In the genomic region with DNA sequence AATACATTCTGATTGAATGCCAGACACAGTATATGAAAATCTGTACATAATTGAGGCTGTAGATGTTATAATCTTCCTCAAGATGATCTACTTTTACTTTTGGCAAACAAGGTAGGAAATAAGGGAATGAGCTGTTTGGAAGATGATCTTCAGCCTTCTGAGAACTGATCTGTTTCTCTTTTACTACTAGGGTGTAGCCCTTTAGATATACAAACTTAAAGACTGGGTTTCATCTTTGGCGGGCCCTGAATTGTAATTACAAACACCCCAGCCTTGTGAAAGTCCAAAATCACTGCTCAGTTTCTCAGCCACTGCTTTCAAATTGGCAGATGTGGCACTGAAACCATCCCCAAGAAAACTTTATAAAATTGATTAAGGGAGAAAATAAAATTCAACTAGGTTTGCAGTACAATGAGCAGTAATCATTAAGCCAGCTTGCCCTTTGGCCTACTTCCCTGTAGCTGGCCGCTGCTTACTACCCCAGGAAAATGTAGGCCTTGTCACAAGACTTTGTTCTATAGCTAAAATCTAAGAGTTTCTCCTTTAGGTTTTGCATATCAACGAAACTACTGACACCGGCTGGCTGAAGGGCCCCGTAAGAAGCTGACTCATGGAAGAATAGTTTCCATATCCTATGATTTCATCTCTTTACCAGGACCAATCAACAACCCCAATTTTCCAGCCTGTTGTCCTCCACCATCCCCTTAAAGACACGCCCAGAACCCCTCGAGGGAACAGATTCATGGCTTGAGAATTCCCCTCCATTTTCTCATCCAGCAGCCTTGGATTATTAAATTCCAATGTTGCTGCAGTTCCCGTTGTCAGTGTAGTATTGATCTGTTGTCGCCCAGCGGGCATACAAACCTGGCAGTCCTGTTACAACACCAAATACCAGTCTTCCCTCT, we compare ENCODE assay signal across 8 cellular contexts.
DNase-seq lines count a peak whose midpoint lies in the region; ATAC-seq and TF ChIP-seq lines count a peak whose summit lies in the region.

No MANE protein-coding gene starts in this region.

- H3K36me3 Mint-ChIP-seq in activated naive CD8-positive, alpha-beta T cell treated with anti-CD3 and anti-CD28 coated beads, Interleukin-2, amount 50 U/mL, for 24 hours (ENCODE audit: low read depth), result peaks cover 20% of the 10 kb centered on the region

- H3K27ac ChIP-seq in AG04450 (ENCODE audit: low read depth, low read length) (peak overlapping the region; percentile 90), upper lobe of right lung (no peak overlapping the region)

- POLR2A ChIA-PET in AG04450 (lab: Yijun Ruan, JAX), result no interaction called here

- H3K27me3 ChIP-seq in AG04450 (ENCODE audit: control insufficient read depth, insufficient read depth, low read length) (no peaks in the 10 kb centered on the region), upper lobe of right lung (no peaks in the 10 kb centered on the region)

- peak; percentile 47 for ATAC-seq in activated naive CD8-positive, alpha-beta T cell treated with anti-CD3 and anti-CD28 coated beads, Interleukin-2, amount 50 U/mL, for 24 hours
- ATAC-seq in left lobe of liver (peak; percentile 75), HG03108 (IDR thresholded peaks at IDR 0.05; ENCODE audit: unreplicated experiment) (no peak), HG03139 (IDR thresholded peaks at IDR 0.05; ENCODE audit: unreplicated experiment) (no peak), upper lobe of right lung (no peak)

- peak overlapping the region; percentile 6 for H3K4me3 Mint-ChIP-seq in activated naive CD8-positive, alpha-beta T cell treated with anti-CD3 and anti-CD28 coated beads, Interleukin-2, amount 50 U/mL, for 24 hours

- DNase-seq in AG04450 (ENCODE audit: low read depth, low spot score) (peak; percentile 64), HS-5 (ENCODE audit: low read depth) (peak; percentile 84), left lobe of liver (ENCODE audit: low spot score) (peak; percentile 58), upper lobe of right lung (no peak), midbrain (lab: John Stamatoyannopoulos, UW) (no peak)
- DNase-seq in activated naive CD8-positive, alpha-beta T cell treated with anti-CD3 and anti-CD28 coated beads, Interleukin-2, amount 50 U/mL, for 24 hours, result no peak

- H3K9me3 Mint-ChIP-seq in activated naive CD8-positive, alpha-beta T cell treated with anti-CD3 and anti-CD28 coated beads, Interleukin-2, amount 50 U/mL, for 24 hours, result no peaks in the 10 kb centered on the region

- H3K27ac Mint-ChIP-seq in activated naive CD8-positive, alpha-beta T cell treated with anti-CD3 and anti-CD28 coated beads, Interleukin-2, amount 50 U/mL, for 24 hours, result peak overlapping the region; percentile 89

- H3K36me3 ChIP-seq in upper lobe of right lung, result peaks cover 11% of the 10 kb centered on the region

- TF ChIP-seq CTCF in AG04450 (IDR thresholded peaks at IDR 0.05; ENCODE audit: low read depth, low read length), result no peak
- TF ChIP-seq CTCF in upper lobe of right lung (IDR thresholded peaks at IDR 0.05), result no peak

- H3K27me3 Mint-ChIP-seq in activated naive CD8-positive, alpha-beta T cell treated with anti-CD3 and anti-CD28 coated beads, Interleukin-2, amount 50 U/mL, for 24 hours, result no peaks in the 10 kb centered on the region

- CTCF ChIA-PET in AG04450 (lab: Charles Lee), result interaction anchor here (0.5 to 1.0 kb wide), 4 partner anchors 14 to 737 kb away, joined by 3 to 8 read pairs (median 3); no protein-coding TSS in a partner anchor

- intact Hi-C loops in upper lobe of right lung (cut with DNase I), result no loop called here

- no peaks in the 10 kb centered on the region for H3K4me1 ChIP-seq in upper lobe of right lung

- no peak overlapping the region for H3K4me3 ChIP-seq in AG04450 (ENCODE audit: low read depth, low read length)
- H3K4me3 ChIP-seq in upper lobe of right lung, result no peak overlapping the region

- peaks cover 6% of the 10 kb centered on the region; the same call in 1 of the 2 replicates for H3K9me3 ChIP-seq in AG04450 (ENCODE audit: control insufficient read depth, insufficient read depth, low read length)
- H3K9me3 ChIP-seq in upper lobe of right lung, result no peaks in the 10 kb centered on the region

- peaks cover 37% of the 10 kb centered on the region for H3K4me1 Mint-ChIP-seq in activated naive CD8-positive, alpha-beta T cell treated with anti-CD3 and anti-CD28 coated beads, Interleukin-2, amount 50 U/mL, for 24 hours

Comparison
In these comparisons a context has a peak if more than half of its experiments do, and no peak if none do; other contexts are left out.
1. DNase-seq: peak in AG04450 (single experiment), HS-5 (single experiment) and left lobe of liver (single experiment); none in activated naive CD8-positive, alpha-beta T cell treated with anti-CD3 and anti-CD28 coated beads, Interleukin-2, amount 50 U/mL, for 24 hours (single experiment), upper lobe of right lung (single experiment) and midbrain (single experiment).
2. ATAC-seq: peak in activated naive CD8-positive, alpha-beta T cell treated with anti-CD3 and anti-CD28 coated beads, Interleukin-2, amount 50 U/mL, for 24 hours (single experiment) and left lobe of liver (single experiment); none in HG03108 (single experiment), HG03139 (single experiment) and upper lobe of right lung (single experiment).